Comparison of ENCODE assay signal across 1 cellular context in genomic region chr9:694499-695154, GRCh38.
TF ChIP-seq lines count a peak whose summit lies in the region.

No MANE protein-coding gene starts in this region.

TF ChIP-seq in HepG2, 621 proteins besides CTCF, POLR2A, EP300 and RAD21 (continued from another document):
- peak; percentile 37; the same call in 1 of the 2 replicates for TF ChIP-seq ZNF687 (CRISPR knock-in tag; IDR thresholded peaks at IDR 0.05)
- TF ChIP-seq ZNF326 (CRISPR knock-in tag; IDR thresholded peaks at IDR 0.05; ENCODE audit: borderline replicate concordance), result no peak
- no peak for TF ChIP-seq ZNF235 (CRISPR knock-in tag; IDR thresholded peaks at IDR 0.05; ENCODE audit: borderline replicate concordance)
